38 cellular contexts compared by ENCODE assay signal in genomic region chr20:14913896-14914295, GRCh38.
"Had no signal": no experiment of that assay in that cellular context is flagged by ENCODE, and none has a peak within 500 bp of the region (broad histone marks: within the 10 kb centered on the region; RNA-seq: fewer than 3 reads in every experiment).

No MANE protein-coding gene starts in this region.

- H3K27me3 Mint-ChIP-seq: activated CD4-positive, alpha-beta memory T cell treated with anti-CD3 and anti-CD28 coated beads for 36 hours; activated CD4-positive, alpha-beta T cell treated with anti-CD3 and anti-CD28 coated beads, Interleukin-2, amount 10 ng/mL, durations not matched to agents 24 days and 14 days; activated CD8-positive, alpha-beta T cell treated with anti-CD3 and anti-CD28 coated beads for 36 hours; activated naive CD8-positive, alpha-beta T cell treated with anti-CD3 and anti-CD28 coated beads for 36 hours; activated T-helper 17 cell treated with anti-CD3 and anti-CD28 coated beads, Interleukin-2, amount 50 U/mL, for 72 hours had no signal

- FAIRE-seq: astrocyte, TTC549 had no signal

- ATAC-seq: activated CD8-positive, alpha-beta T cell treated with anti-CD3 and anti-CD28 coated beads for 36 hours; activated naive CD4-positive, alpha-beta T cell treated with anti-CD3 and anti-CD28 coated beads, Interleukin-2, amount 50 U/mL, for 72 hours; activated T-cell treated with anti-CD3 and anti-CD28 coated beads, Interleukin-2, amount 50 U/mL, for 4 hours; activated T-cell treated with anti-CD3 and anti-CD28 coated beads, Interleukin-2, amount 50 U/mL, for 72 hours; activated T-helper 17 cell treated with anti-CD3 and anti-CD28 coated beads, Interleukin-2, amount 50 U/mL, for 72 hours; body of pancreas had no signal

- DNase-seq: activated B cell treated with CpG ODN at 0.5 μM for 24 hours; activated CD4-positive, alpha-beta memory T cell treated with anti-CD3 and anti-CD28 coated beads for 36 hours; activated CD4-positive, alpha-beta T cell treated with anti-CD3 and anti-CD28 coated beads for 4 hours; activated CD4-positive, alpha-beta T cell treated with anti-CD3 and anti-CD28 coated beads, Interleukin-2, amount 10 ng/mL, durations not matched to agents 24 days and 14 days; activated CD4-positive, alpha-beta T cell treated with anti-CD3 and anti-CD28 coated beads, Interleukin-2, amount 50 U/mL, for 1 hour; activated CD4-positive, alpha-beta T cell treated with anti-CD3 and anti-CD28 coated beads, Interleukin-2, amount 50 U/mL, for 4 hours; activated CD4-positive, CD25-positive, alpha-beta regulatory T cell treated with anti-CD3 and anti-CD28 coated beads, Interleukin-2, amount 50 U/mL, for 72 hours; activated CD8-positive, alpha-beta memory T cell treated with anti-CD3 and anti-CD28 coated beads, Interleukin-2, amount 50 U/mL, for 4 hours; activated CD8-positive, alpha-beta T cell treated with anti-CD3 and anti-CD28 coated beads for 36 hours; activated effector memory CD4-positive, alpha-beta T cell treated with anti-CD3 and anti-CD28 coated beads, Interleukin-2, amount 50 U/mL, for 16 hours; activated gamma-delta T cell treated with Interleukin-2 at 50 U/mL for 16 hours; activated naive CD4-positive, alpha-beta T cell; activated naive CD4-positive, alpha-beta T cell treated with anti-CD3 and anti-CD28 coated beads for 36 hours; activated naive CD4-positive, alpha-beta T cell treated with anti-CD3 and anti-CD28 coated beads, Interleukin-2, amount 50 U/mL, for 16 hours; activated naive CD8-positive, alpha-beta T cell treated with anti-CD3 and anti-CD28 coated beads for 36 hours; activated T-cell treated with anti-CD3 and anti-CD28 coated beads for 4 hours; activated T-cell treated with anti-CD3 and anti-CD28 coated beads, Interleukin-2, amount 50 U/mL, for 1 hour; activated T-cell treated with anti-CD3 and anti-CD28 coated beads, Interleukin-2, amount 50 U/mL, for 4 hours; activated T-cell treated with anti-CD3 and anti-CD28 coated beads, Interleukin-2, amount 50 U/mL, for 72 hours; adrenal gland; amniotic stem cell; aorta; body of pancreas; brain microvascular endothelial cell; central memory CD4-positive, alpha-beta T cell; SW 1271; T-helper 1 cell; T-helper 2 cell; T-helper 9 cell had no signal

- H3K9me3 ChIP-seq: adrenal gland, body of pancreas, breast epithelium had no signal

- H3K27ac Mint-ChIP-seq: activated B cell treated with CpG ODN at 0.5 μM for 24 hours; activated CD4-positive, alpha-beta memory T cell treated with anti-CD3 and anti-CD28 coated beads for 36 hours; activated CD4-positive, alpha-beta T cell treated with anti-CD3 and anti-CD28 coated beads, Interleukin-2, amount 10 ng/mL, durations not matched to agents 24 days and 14 days; activated CD8-positive, alpha-beta T cell treated with anti-CD3 and anti-CD28 coated beads for 36 hours; activated naive CD4-positive, alpha-beta T cell treated with anti-CD3 and anti-CD28 coated beads for 36 hours; activated naive CD4-positive, alpha-beta T cell treated with anti-CD3 and anti-CD28 coated beads, Interleukin-2, amount 50 U/mL, for 72 hours; activated naive CD8-positive, alpha-beta T cell treated with anti-CD3 and anti-CD28 coated beads for 36 hours; activated T-cell treated with anti-CD3 and anti-CD28 coated beads, Interleukin-2, amount 50 U/mL, for 72 hours; activated T-helper 1 cell treated with anti-CD3 and anti-CD28 coated beads, Interleukin-12 subunit alpha, Interleukin-12 subunit beta, Interleukin-2, Interleukin-4 antibody, amounts not matched to agents 30 ng/mL and 10 ng/mL and 1 ng/mL, durations not matched to agents 14 hours and 24 hours and 36 hours; activated T-helper 17 cell treated with anti-CD3 and anti-CD28 coated beads, Interleukin-2, amount 50 U/mL, for 72 hours; T-helper 1 cell treated with Interleukin-12 subunit alpha and Interleukin-12 subunit beta and Interleukin-4 antibody, amounts not matched to agents 30 μg/mL and 1 μg/mL, for 36 hours; T-helper 2 cell treated with Interferon-gamma antibody and Interleukin-4, amounts not matched to agents 5 μg/mL and 100 μg/mL, for 36 hours had no signal

- H3K27me3 ChIP-seq: adrenal gland, body of pancreas, brain microvascular endothelial cell, breast epithelium had no signal

- H3K4me3 Mint-ChIP-seq: activated B cell treated with CpG ODN at 0.5 μM for 24 hours; activated CD4-positive, alpha-beta memory T cell treated with anti-CD3 and anti-CD28 coated beads for 36 hours; activated CD4-positive, alpha-beta T cell treated with anti-CD3 and anti-CD28 coated beads, Interleukin-2, amount 10 ng/mL, durations not matched to agents 24 days and 14 days; activated CD8-positive, alpha-beta T cell treated with anti-CD3 and anti-CD28 coated beads for 36 hours; activated naive CD4-positive, alpha-beta T cell treated with anti-CD3 and anti-CD28 coated beads for 36 hours; activated naive CD8-positive, alpha-beta T cell treated with anti-CD3 and anti-CD28 coated beads for 36 hours; activated T-cell treated with anti-CD3 and anti-CD28 coated beads, Interleukin-2, amount 50 U/mL, for 4 hours; activated T-cell treated with anti-CD3 and anti-CD28 coated beads, Interleukin-2, amount 50 U/mL, for 72 hours; activated T-helper 1 cell treated with anti-CD3 and anti-CD28 coated beads, Interleukin-12 subunit alpha, Interleukin-12 subunit beta, Interleukin-2, Interleukin-4 antibody, amounts not matched to agents 30 ng/mL and 10 ng/mL and 1 ng/mL, durations not matched to agents 14 hours and 24 hours and 36 hours; activated T-helper 17 cell treated with anti-CD3 and anti-CD28 coated beads, Interleukin-2, amount 50 U/mL, for 72 hours; T-helper 1 cell treated with Interleukin-12 subunit alpha and Interleukin-12 subunit beta and Interleukin-4 antibody, amounts not matched to agents 30 μg/mL and 1 μg/mL, for 36 hours; T-helper 2 cell treated with Interferon-gamma antibody and Interleukin-4, amounts not matched to agents 5 μg/mL and 100 μg/mL, for 36 hours had no signal

- H3K36me3 Mint-ChIP-seq: activated CD4-positive, alpha-beta memory T cell treated with anti-CD3 and anti-CD28 coated beads for 36 hours; activated naive CD4-positive, alpha-beta T cell treated with anti-CD3 and anti-CD28 coated beads, Interleukin-2, amount 50 U/mL, for 72 hours; activated naive CD8-positive, alpha-beta T cell treated with anti-CD3 and anti-CD28 coated beads for 36 hours had no signal

- H3K36me3 ChIP-seq: adrenal gland, brain microvascular endothelial cell, breast epithelium had no signal

- H3K4me1 ChIP-seq: adrenal gland, body of pancreas, breast epithelium had no signal

- H3K9me3 Mint-ChIP-seq: activated B cell treated with CpG ODN at 0.5 μM for 24 hours; activated naive CD8-positive, alpha-beta T cell treated with anti-CD3 and anti-CD28 coated beads for 36 hours; activated T-helper 17 cell treated with anti-CD3 and anti-CD28 coated beads, Interleukin-2, amount 50 U/mL, for 72 hours had no signal

- H3K4me3 ChIP-seq: adrenal gland, body of pancreas, breast epithelium had no signal

- H3K27ac ChIP-seq: adrenal gland, body of pancreas, brain microvascular endothelial cell, breast epithelium, VCaP had no signal

- H3K4me1 Mint-ChIP-seq: activated B cell treated with CpG ODN at 0.5 μM for 24 hours; activated CD4-positive, alpha-beta T cell treated with anti-CD3 and anti-CD28 coated beads, Interleukin-2, amount 10 ng/mL, durations not matched to agents 24 days and 14 days; activated naive CD8-positive, alpha-beta T cell treated with anti-CD3 and anti-CD28 coated beads for 36 hours; activated T-helper 17 cell treated with anti-CD3 and anti-CD28 coated beads, Interleukin-2, amount 50 U/mL, for 72 hours had no signal
